Comparison of ENCODE assay signal across 9 cellular contexts in genomic region chr15:78750566-78750965, GRCh38.
A peak's percentile ranks its signal among the peaks of the same experiment; 100 is the strongest.
DNase-seq lines count a peak whose midpoint lies in the region; ATAC-seq and TF ChIP-seq lines count a peak whose summit lies in the region.
"Had no signal": no experiment of that assay in that cellular context is flagged by ENCODE, and none has a peak within 500 bp of the region (broad histone marks: within the 10 kb centered on the region; RNA-seq: fewer than 3 reads in every experiment).

No MANE protein-coding gene starts in this region.

- no peak for TF ChIP-seq CTCF in colonic mucosa (IDR thresholded peaks at IDR 0.05)
- TF ChIP-seq CTCF in vagina (IDR thresholded peaks at IDR 0.05) = no peak

- peak; percentile 1 for DNase-seq in activated naive CD4-positive, alpha-beta T cell treated with anti-CD3 and anti-CD28 coated beads for 36 hours
- DNase-seq in activated naive CD4-positive, alpha-beta T cell treated with anti-CD3 and anti-CD28 coated beads, Interleukin-2, amount 10 ng/mL, durations not matched to agents 7 days and 5 days = no peak
- DNase-seq in colonic mucosa = peak; percentile 11
- DNase-seq in mesenteric fat pad (ENCODE audit: low spot score) = peak; percentile 33
- DNase-seq in vagina (ENCODE audit: extremely low spot score in 2 of 2) = no peak

- no peak overlapping the region for H3K9ac ChIP-seq in colonic mucosa (ENCODE audit: low read depth in 2 of 2, low read length in 2 of 2)

- no peaks in the 10 kb centered on the region for H3K27me3 Mint-ChIP-seq in activated naive CD4-positive, alpha-beta T cell treated with anti-CD3 and anti-CD28 coated beads for 36 hours (ENCODE audit: low read depth)
- peaks cover 14% of the 10 kb centered on the region for H3K27me3 Mint-ChIP-seq in activated naive CD4-positive, alpha-beta T cell treated with anti-CD3 and anti-CD28 coated beads, Interleukin-2, amount 10 ng/mL, durations not matched to agents 7 days and 5 days

- H3K27me3 ChIP-seq in colonic mucosa (no peaks in the 10 kb centered on the region), vagina (no peaks in the 10 kb centered on the region)

- H3K27ac ChIP-seq in colonic mucosa = no peak overlapping the region
- H3K27ac ChIP-seq in vagina = peak overlapping the region; percentile 33
- H3K27ac ChIP-seq: WERI-Rb-1 had no signal

- H3K4me3 ChIP-seq in colonic mucosa (no peak overlapping the region), vagina (peak overlapping the region in 1 of 2 donors; percentile 11)

- H3K36me3 ChIP-seq in colonic mucosa = no peaks in the 10 kb centered on the region
- no peaks in the 10 kb centered on the region for H3K36me3 ChIP-seq in vagina
- H3K36me3 ChIP-seq: WERI-Rb-1 had no signal

- intact Hi-C loops in activated naive CD4-positive, alpha-beta T cell treated with anti-CD3 and anti-CD28 coated beads for 36 hours (cut with micrococcal nuclease) = loop anchor here (5.0 to 10.0 kb wide), 2 partner anchors 113 to 434 kb away; no protein-coding TSS in a partner anchor
- intact Hi-C loops in colonic mucosa (cut with DNase I) = loop anchor here (5.0 kb wide), 1 partner anchor 133 kb away; no protein-coding TSS in a partner anchor
- intact Hi-C loops in vagina (cut with DNase I) = no loop called here

- CTCF ChIA-PET in activated naive CD4-positive, alpha-beta T cell treated with anti-CD3 and anti-CD28 coated beads for 36 hours (lab: Charles Lee) = interaction anchor here (0.7 to 3.3 kb wide), 9 partner anchors 10 to 131 kb away, joined by 3 to 17 read pairs (median 3); no protein-coding TSS in a partner anchor
- CTCF ChIA-PET in activated naive CD4-positive, alpha-beta T cell treated with anti-CD3 and anti-CD28 coated beads, Interleukin-2, amount 10 ng/mL, durations not matched to agents 7 days and 5 days (lab: Charles Lee) = interaction anchor here (1.0 to 4.8 kb wide), 5 partner anchors 10 to 434 kb away, joined by 4 to 31 read pairs (median 4); no protein-coding TSS in a partner anchor

- no peaks in the 10 kb centered on the region for H3K4me1 ChIP-seq in colonic mucosa
- H3K4me1 ChIP-seq in vagina = peaks cover 14% of the 10 kb centered on the region

- ATAC-seq in HG03196 (IDR thresholded peaks at IDR 0.05; ENCODE audit: unreplicated experiment) (no peak), HG02973 (IDR thresholded peaks at IDR 0.05; ENCODE audit: unreplicated experiment) (no peak), GM21381 (IDR thresholded peaks at IDR 0.05; ENCODE audit: unreplicated experiment) (no peak)

- H3K9me3 ChIP-seq in colonic mucosa (no peaks in the 10 kb centered on the region), vagina (no peaks in the 10 kb centered on the region)

- no peaks in the 10 kb centered on the region for H3K9me3 Mint-ChIP-seq in activated naive CD4-positive, alpha-beta T cell treated with anti-CD3 and anti-CD28 coated beads for 36 hours
- no peaks in the 10 kb centered on the region for H3K9me3 Mint-ChIP-seq in activated naive CD4-positive, alpha-beta T cell treated with anti-CD3 and anti-CD28 coated beads, Interleukin-2, amount 10 ng/mL, durations not matched to agents 7 days and 5 days

- no peak overlapping the region for H3K27ac Mint-ChIP-seq in activated naive CD4-positive, alpha-beta T cell treated with anti-CD3 and anti-CD28 coated beads for 36 hours
- H3K27ac Mint-ChIP-seq in activated naive CD4-positive, alpha-beta T cell treated with anti-CD3 and anti-CD28 coated beads, Interleukin-2, amount 10 ng/mL, durations not matched to agents 7 days and 5 days = no peak overlapping the region

- no peaks in the 10 kb centered on the region for H3K36me3 Mint-ChIP-seq in activated naive CD4-positive, alpha-beta T cell treated with anti-CD3 and anti-CD28 coated beads for 36 hours (ENCODE audit: low read depth)
- H3K36me3 Mint-ChIP-seq in activated naive CD4-positive, alpha-beta T cell treated with anti-CD3 and anti-CD28 coated beads, Interleukin-2, amount 10 ng/mL, durations not matched to agents 7 days and 5 days = no peaks in the 10 kb centered on the region

- no peak for TF ChIP-seq POLR2A in vagina (IDR thresholded peaks at IDR 0.05)

- H3K4me1 Mint-ChIP-seq in activated naive CD4-positive, alpha-beta T cell treated with anti-CD3 and anti-CD28 coated beads for 36 hours (ENCODE audit: low read depth) = peaks cover 5% of the 10 kb centered on the region
- H3K4me1 Mint-ChIP-seq in activated naive CD4-positive, alpha-beta T cell treated with anti-CD3 and anti-CD28 coated beads, Interleukin-2, amount 10 ng/mL, durations not matched to agents 7 days and 5 days = peaks cover 4% of the 10 kb centered on the region

- peak overlapping the region; percentile 51 for H3K4me3 Mint-ChIP-seq in activated naive CD4-positive, alpha-beta T cell treated with anti-CD3 and anti-CD28 coated beads for 36 hours
- H3K4me3 Mint-ChIP-seq in activated naive CD4-positive, alpha-beta T cell treated with anti-CD3 and anti-CD28 coated beads, Interleukin-2, amount 10 ng/mL, durations not matched to agents 7 days and 5 days = no peak overlapping the region

Comparison
In these comparisons a context has a peak if more than half of its experiments do, and no peak if none do; other contexts are left out.
1. DNase-seq: peak in activated naive CD4-positive, alpha-beta T cell treated with anti-CD3 and anti-CD28 coated beads for 36 hours (single experiment), colonic mucosa (single experiment) and mesenteric fat pad (single experiment); none in activated naive CD4-positive, alpha-beta T cell treated with anti-CD3 and anti-CD28 coated beads, Interleukin-2, amount 10 ng/mL, durations not matched to agents 7 days and 5 days (single experiment) and vagina (0 of 2).